Comparison of ENCODE assay signal across 8 cellular contexts in the genomic region with DNA sequence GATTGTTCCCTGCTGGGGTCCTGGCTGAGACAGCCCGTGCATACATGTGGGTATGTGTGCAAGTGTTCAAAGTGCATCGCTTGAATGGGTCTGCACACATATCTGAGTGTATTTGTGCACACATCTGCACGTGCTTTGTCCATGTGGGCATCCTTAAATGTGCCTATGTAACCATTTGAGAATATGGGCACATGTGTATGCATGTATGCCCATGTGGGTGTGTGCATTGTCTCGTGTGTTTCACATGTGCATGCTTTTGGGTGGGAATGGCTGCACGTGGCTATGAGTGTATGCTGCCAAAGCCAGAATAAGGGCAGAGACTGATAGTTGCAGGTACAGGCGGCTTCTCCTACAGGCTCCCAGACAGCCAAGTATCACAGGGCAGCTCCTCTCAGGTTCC.
"Had no signal": no experiment of that assay in that cellular context is flagged by ENCODE, and none has a peak within 500 bp of the region (broad histone marks: within the 10 kb centered on the region; RNA-seq: fewer than 3 reads in every experiment).

No MANE protein-coding gene starts in this region.

- H2AFZ ChIP-seq: GM23338 had no signal

- DNase-seq: H7, HFFc6, KBM-7 had no signal

- H3K9me3 Mint-ChIP-seq: HFFc6 had no signal

- H3K4me3 ChIP-seq: GM23338, HAP-1 had no signal

- H3K36me3 Mint-ChIP-seq: IgD-negative memory B cell had no signal

- H3K4me1 ChIP-seq: HAP-1 had no signal

- H3K27ac Mint-ChIP-seq: GM23338, HFFc6 had no signal

- ATAC-seq: GM23338, HCT116 had no signal

- H3K4me3 Mint-ChIP-seq: GM23338, HFFc6, IgD-negative memory B cell had no signal

- H3K4me2 ChIP-seq: GM23338 had no signal

- H3K9me3 ChIP-seq: HAP-1 had no signal

- H3K27ac ChIP-seq: HL-60 had no signal

- H3K36me3 ChIP-seq: HAP-1 had no signal

- H3K4me1 Mint-ChIP-seq: GM23338 had no signal
